Comparison of ENCODE assay signal across 9 cellular contexts in genomic region chr5:133247881-133248642, GRCh38.
DNase-seq lines count a peak whose midpoint lies in the region; ATAC-seq, FAIRE-seq and TF ChIP-seq lines count a peak whose summit lies in the region.
"Had no signal": no experiment of that assay in that cellular context is flagged by ENCODE, and none has a peak within 500 bp of the region (broad histone marks: within the 10 kb centered on the region; RNA-seq: fewer than 3 reads in every experiment).

No MANE protein-coding gene starts in this region.

- H3K27ac ChIP-seq in ascending aorta (no peak overlapping the region), HepG2 (ENCODE audit: extremely low read length, insufficient read depth, low read length) (no peak overlapping the region)
- H3K27ac ChIP-seq: coronary artery had no signal

- peak; percentile 80 for TF ChIP-seq RAD21 in HepG2 (CRISPR knock-in tag; IDR thresholded peaks at IDR 0.05)

- peak; percentile 83 for FAIRE-seq in HepG2 (lab: Jason Lieb, UNC)

- no peak for TF ChIP-seq POLR2A in HepG2 (IDR thresholded peaks at IDR 0.05; ENCODE audit: insufficient read depth in 1 of 2, low read depth in 2 of 2, low read length in 2 of 2)

- BruUV-seq in HepG2 (replicated peaks; lab: Mats Ljungman, UMichigan), result no TSS peak

- no peak overlapping the region for H3K9ac ChIP-seq in HepG2 (ENCODE audit: insufficient read depth, low read depth, low read length)

- POLR2A ChIA-PET in HepG2 (lab: Yijun Ruan, JAX), result no interaction called here

- 53% methylated on average over 5 of the region's 6 CpGs for WGBS in HepG2 (ENCODE audit: low lambda C conversion rate)

- peak; percentile 75 for TF ChIP-seq CTCF in BE2C (IDR thresholded peaks at IDR 0.05; ENCODE audit: low read depth, low read length)
- peak in 2 of 3 experiments; percentile 9 to 32 for TF ChIP-seq CTCF in ascending aorta (IDR thresholded peaks at IDR 0.05)
- peak; percentile 88 for TF ChIP-seq CTCF in HepG2 (CRISPR knock-in tag; IDR thresholded peaks at IDR 0.05)

- H4K20me1 ChIP-seq in HepG2 (ENCODE audit: insufficient read depth, low read length), result no peaks in the 10 kb centered on the region

- H3K79me2 ChIP-seq in HepG2 (ENCODE audit: insufficient read depth, low read length), result no peaks in the 10 kb centered on the region

- H3K4me3 ChIP-seq in BE2C (ENCODE audit: low read depth, low read length) (no peak overlapping the region), ascending aorta (no peak overlapping the region), HepG2 (replicated peaks in 1 of 3; ENCODE audit: insufficient read depth in 1 of 3, low read depth in 2 of 3, low read length in 3 of 3) (no peak overlapping the region)
- H3K4me3 ChIP-seq: coronary artery had no signal

- intact Hi-C loops in ascending aorta (cut with DNase I) (loop anchor here (10.0 kb wide), 1 partner anchor 133 kb away; no protein-coding TSS in a partner anchor), HepG2 (cut with micrococcal nuclease; ENCODE audit: unreplicated experiment) (loop anchor here (1.0 kb wide), 1 partner anchor 137 kb away; no protein-coding TSS in a partner anchor)

- no peaks in the 10 kb centered on the region for H3K36me3 ChIP-seq in BE2C
- H3K36me3 ChIP-seq in ascending aorta, result no peaks in the 10 kb centered on the region
- no peaks in the 10 kb centered on the region for H3K36me3 ChIP-seq in HepG2 (replicated peaks in 1 of 2; ENCODE audit: control insufficient read depth in 1 of 2, insufficient read depth in 2 of 2, low read length in 2 of 2)

- no peak overlapping the region for H2AFZ ChIP-seq in HepG2 (ENCODE audit: low read length)

- ATAC-seq in HepG2, result peak; percentile 81
- ATAC-seq in GM18498 (IDR thresholded peaks at IDR 0.05; ENCODE audit: unreplicated experiment), result no peak
- no peak for ATAC-seq in HG03108 (IDR thresholded peaks at IDR 0.05; ENCODE audit: unreplicated experiment)
- no peak for ATAC-seq in GM18867 (IDR thresholded peaks at IDR 0.05; ENCODE audit: unreplicated experiment)

- DNase-seq in BE2C, result peak; percentile 68
- peak; percentile 60 for DNase-seq in HuH-7.5 (ENCODE audit: low spot score)
- no peak for DNase-seq in ascending aorta (ENCODE audit: low spot score in 2 of 2)
- DNase-seq in HepG2 (ENCODE audit: low spot score), result peak; percentile 74
- DNase-seq in cerebellar nuclear complex (lab: John Stamatoyannopoulos, UW), result no peak

- no peak overlapping the region for H3K4me2 ChIP-seq in HepG2 (ENCODE audit: low read depth, low read length)

- CTCF ChIA-PET in HepG2 (lab: Yijun Ruan, JAX; ENCODE audit: low intra/inter-chr PET ratio, low total read pairs), result interaction anchor here (1.7 kb wide), 1 partner anchor 137 kb away, joined by 25 read pairs; no protein-coding TSS in a partner anchor

- no peaks in the 10 kb centered on the region for H3K9me3 ChIP-seq in BE2C
- no peaks in the 10 kb centered on the region for H3K9me3 ChIP-seq in ascending aorta
- H3K9me3 ChIP-seq in HepG2 (ENCODE audit: low read length), result no peaks in the 10 kb centered on the region

- in situ Hi-C loops in HepG2 (cut with HindIII; ENCODE audit: extremely low pct_ligation_motif_present, low pct_unique_long_range_greater_than_20kb), result no loop called here

- TF ChIP-seq EP300 in HepG2 (IDR thresholded peaks at IDR 0.05; ENCODE audit: low read depth in 2 of 2, low read length in 2 of 2) (no peak), HepG2 (CRISPR knock-in tag; IDR thresholded peaks at IDR 0.05; ENCODE audit: borderline replicate concordance) (no peak)

- H3K4me1 ChIP-seq in BE2C, result peaks cover 30% of the 10 kb centered on the region
- no peaks in the 10 kb centered on the region for H3K4me1 ChIP-seq in ascending aorta
- H3K4me1 ChIP-seq in HepG2 (ENCODE audit: insufficient read depth, low read length), result peaks cover 66% of the 10 kb centered on the region

- H3K27me3 ChIP-seq in BE2C (no peaks in the 10 kb centered on the region), ascending aorta (no peaks in the 10 kb centered on the region), HepG2 (ENCODE audit: control insufficient read depth in 1 of 2, insufficient read depth in 2 of 2, low read length in 2 of 2) (no peaks in the 10 kb centered on the region)

TF ChIP-seq in HepG2, 621 proteins besides CTCF, POLR2A, EP300 and RAD21 (continues in another document):
- 0 out of 2 replicates have a peak, but pooled peaks have one; percentile 15 for TF ChIP-seq RXRB (CRISPR knock-in tag; IDR thresholded peaks at IDR 0.05; ENCODE audit: borderline replicate concordance)
- TF ChIP-seq HNF1B (CRISPR knock-in tag; IDR thresholded peaks at IDR 0.05), result 0 out of 2 replicates have a peak, but pooled peaks have one; percentile 21
- TF ChIP-seq ATF1 (CRISPR knock-in tag; IDR thresholded peaks at IDR 0.05), result no peak
- TF ChIP-seq HMGXB4 (CRISPR knock-in tag; IDR thresholded peaks at IDR 0.05; ENCODE audit: borderline replicate concordance in 1 of 2, low read depth in 1 of 2), result peak; percentile 34 to 61; a peak in 1 of 4 replicates
- no peak for TF ChIP-seq ZNF251 (CRISPR knock-in tag; IDR thresholded peaks at IDR 0.05)
- TF ChIP-seq KDM2A (CRISPR knock-in tag; IDR thresholded peaks at IDR 0.05; ENCODE audit: borderline replicate concordance, low read depth), result peak; percentile 55; the same call in 1 of the 2 replicates
- TF ChIP-seq WIZ (CRISPR knock-in tag; IDR thresholded peaks at IDR 0.05), result no peak
- peak; percentile 21; the same call in 1 of the 2 replicates for TF ChIP-seq ARID4A (CRISPR knock-in tag; IDR thresholded peaks at IDR 0.05; ENCODE audit: borderline replicate concordance)
- TF ChIP-seq XRCC5 (optimal IDR thresholded peaks at IDR 0.05; ENCODE audit: low read length), result peak; percentile 95
- no peak for TF ChIP-seq NR2F6 (IDR thresholded peaks at IDR 0.05)
- peak; percentile 61; the same call in 1 of the 2 replicates for TF ChIP-seq NR2F6 (CRISPR knock-in tag; IDR thresholded peaks at IDR 0.05)
- peak; percentile 47 for TF ChIP-seq FOSL2 (CRISPR knock-in tag; IDR thresholded peaks at IDR 0.05)
- TF ChIP-seq HNF4A (CRISPR knock-in tag; IDR thresholded peaks at IDR 0.05), result 0 out of 2 replicates have a peak, but pooled peaks have one; percentile 28

Comparison
In these comparisons a context has a peak if more than half of its experiments do, and no peak if none do; other contexts are left out.
1. DNase-seq: peak in BE2C (single experiment), HuH-7.5 (single experiment) and HepG2 (single experiment); none in ascending aorta (0 of 2) and cerebellar nuclear complex (0 of 2).
2. CTCF ChIP-seq: peak in every context shown above with its lines; median percentile 88 in HepG2; 75 in BE2C; 20 in ascending aorta.